22 cellular contexts compared by ENCODE assay signal in genomic region chr16:84964729-84965128, GRCh38.
"Had no signal": no experiment of that assay in that cellular context is flagged by ENCODE, and none has a peak within 500 bp of the region (broad histone marks: within the 10 kb centered on the region; RNA-seq: fewer than 3 reads in every experiment).

No MANE protein-coding gene starts in this region.

- H3K9me3 ChIP-seq: SK-N-SH had no signal

- ATAC-seq: K562 had no signal

- H3K4me1 Mint-ChIP-seq: IgD-negative memory B cell had no signal

- DNase-seq: Kasumi-1, MM.1S, NCI-H1092 treated with DMSO at 0.1 percent for 48 hours, NCI-H1436, NCI-H187, NCI-H2029, NCI-H2081 treated with DMSO at 0.1 percent for 48 hours, NCI-H2171, NCI-H226, NCI-H446, NCI-H510A, NCI-H524 treated with DMSO at 0.1 percent for 48 hours, NCI-H69, NCI-H774, Right ventricle myocardium superior, RPMI8226, SK-N-SH, SW 1271 had no signal

- H3K27ac ChIP-seq: HL-60, KMS-11 had no signal

- H3K9me3 Mint-ChIP-seq: IgD-negative memory B cell had no signal

- H3K9ac ChIP-seq: KMS-11, SK-N-SH had no signal

- H3K4me3 ChIP-seq: K562 had no signal

- H3K36me3 Mint-ChIP-seq: IgD-negative memory B cell had no signal

- H3K4me2 ChIP-seq: KMS-11, SK-N-SH had no signal

- H3K4me3 Mint-ChIP-seq: IgD-negative memory B cell had no signal
